9 cellular contexts compared by ENCODE assay signal in the genomic region with DNA sequence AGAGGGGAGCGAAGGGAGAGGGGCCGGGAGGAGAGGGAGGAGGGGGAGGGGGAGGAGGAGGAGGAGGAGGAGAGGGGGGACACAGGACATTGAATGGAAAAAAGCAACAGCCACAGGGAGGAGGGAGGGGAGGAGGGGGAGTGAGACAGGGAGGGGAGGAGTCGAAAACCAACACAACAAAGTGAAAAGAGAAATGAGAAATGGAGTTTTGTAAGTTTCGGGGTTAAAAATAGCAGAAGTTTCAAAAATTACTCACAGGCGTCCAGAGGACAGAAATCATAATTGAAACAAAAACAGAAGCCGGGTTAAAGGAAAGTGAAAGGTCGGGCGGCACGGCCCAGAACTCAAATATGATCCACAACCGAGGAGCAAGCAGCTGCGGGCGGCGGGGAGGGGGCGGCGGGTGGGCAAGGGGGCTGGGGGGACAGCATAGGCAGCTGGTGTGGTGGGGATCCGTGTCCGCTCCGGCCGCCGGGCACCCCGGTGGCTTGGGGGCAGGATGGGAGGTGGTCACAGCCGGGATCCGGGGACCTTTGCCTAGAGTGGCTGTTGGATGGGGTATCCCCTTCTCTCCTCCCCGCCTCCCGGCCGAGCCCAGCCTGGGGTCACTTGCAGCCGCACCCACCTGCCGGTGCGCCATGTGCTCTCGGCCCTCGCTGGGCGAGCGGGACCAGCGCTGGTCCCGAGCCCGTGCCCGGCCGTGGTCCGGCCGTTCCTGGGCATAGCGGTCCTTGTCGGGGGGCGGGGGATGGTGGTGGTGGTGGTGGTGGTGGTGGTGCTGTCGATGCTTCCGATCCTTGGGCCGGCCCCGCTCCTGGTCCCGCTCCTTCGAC. TPM values are rescaled to one million over a fixed set of nuclear protein-coding genes. Genes with fewer than 3 reads are reported as not detected.
DNase-seq lines count a peak whose midpoint lies in the region; ATAC-seq and TF ChIP-seq lines count a peak whose summit lies in the region.
"Had no signal": no experiment of that assay in that cellular context is flagged by ENCODE, and none has a peak within 500 bp of the region (broad histone marks: within the 10 kb centered on the region; RNA-seq: fewer than 3 reads in every experiment).

No MANE protein-coding gene starts in this region.

- H3K4me3 ChIP-seq in GM12875 (ENCODE audit: low read depth, low read length), result peak overlapping the region; percentile 65
- no peak overlapping the region for H3K4me3 ChIP-seq in astrocyte of the spinal cord (ENCODE audit: low read depth, low read length)
- H3K4me3 ChIP-seq in left lung, result peak overlapping the region; percentile 14 to 42

- peak overlapping the region; percentile 96 for H3K27ac Mint-ChIP-seq in T-helper 1 cell treated with Interleukin-12 subunit alpha and Interleukin-12 subunit beta and Interleukin-4 antibody, amounts not matched to agents 30 μg/mL and 1 μg/mL, for 36 hours

- ATAC-seq in HG02973 (IDR thresholded peaks at IDR 0.05; ENCODE audit: unreplicated experiment) (peak; percentile 48), left lung (peak; percentile 58), GM18519 (IDR thresholded peaks at IDR 0.05; ENCODE audit: low FRiP score, unreplicated experiment) (no peak)
- ATAC-seq: Panc1 had no signal

- no peak for TF ChIP-seq CTCF in GM12875 (IDR thresholded peaks at IDR 0.05; ENCODE audit: borderline replicate concordance, insufficient read depth, low read depth, low read length)
- no peak for TF ChIP-seq CTCF in astrocyte of the spinal cord (IDR thresholded peaks at IDR 0.05; ENCODE audit: low read depth, low read length)
- TF ChIP-seq CTCF in left lung (IDR thresholded peaks at IDR 0.05), result no peak

- H3K4me3 Mint-ChIP-seq in T-helper 1 cell treated with Interleukin-12 subunit alpha and Interleukin-12 subunit beta and Interleukin-4 antibody, amounts not matched to agents 30 μg/mL and 1 μg/mL, for 36 hours, result peak overlapping the region; percentile 89

- H3K27me3 ChIP-seq in left lung, result no peaks in the 10 kb centered on the region

- H3K9me3 ChIP-seq in left lung, result no peaks in the 10 kb centered on the region

- intact Hi-C loops in left lung (cut with DNase I), result no loop called here

- peaks cover 0 to 22% of the 10 kb centered on the region in 2 donors for H3K4me1 ChIP-seq in left lung

- H3K36me3 Mint-ChIP-seq in T-helper 1 cell treated with Interleukin-12 subunit alpha and Interleukin-12 subunit beta and Interleukin-4 antibody, amounts not matched to agents 30 μg/mL and 1 μg/mL, for 36 hours (ENCODE audit: low read depth), result peaks cover 3% of the 10 kb centered on the region

- H3K27me3 Mint-ChIP-seq in T-helper 1 cell treated with Interleukin-12 subunit alpha and Interleukin-12 subunit beta and Interleukin-4 antibody, amounts not matched to agents 30 μg/mL and 1 μg/mL, for 36 hours (ENCODE audit: low read depth), result peaks cover 4% of the 10 kb centered on the region

- peaks cover 9% of the 10 kb centered on the region for H3K4me1 Mint-ChIP-seq in T-helper 1 cell treated with Interleukin-12 subunit alpha and Interleukin-12 subunit beta and Interleukin-4 antibody, amounts not matched to agents 30 μg/mL and 1 μg/mL, for 36 hours (ENCODE audit: low read depth)

- peak; percentile 61 for DNase-seq in astrocyte of the spinal cord (ENCODE audit: low read depth, low spot score)
- peak; percentile 72 to 84 for DNase-seq in left lung
- DNase-seq in stimulated activated CD8-positive, alpha-beta memory T cell treated with anti-CD3 and anti-CD28 coated beads, Interleukin-12 subunit alpha, Interleukin-12 subunit beta, amount 100 ng/mL, for 1 hour (ENCODE audit: low read depth), result peak; percentile 20
- no peak for DNase-seq in NCI-H82 treated with DMSO at 0.1 percent for 48 hours (lab: John Stamatoyannopoulos, UW; ENCODE audit: unreplicated experiment)

- peak overlapping the region; percentile 67 to 96 for H3K27ac ChIP-seq in left lung

- in situ Hi-C loops in astrocyte of the spinal cord (cut with HindIII; ENCODE audit: low sequenced_read_pairs), result no loop called here

- no peaks in the 10 kb centered on the region for H3K36me3 ChIP-seq in left lung

- H3K9me3 Mint-ChIP-seq in T-helper 1 cell treated with Interleukin-12 subunit alpha and Interleukin-12 subunit beta and Interleukin-4 antibody, amounts not matched to agents 30 μg/mL and 1 μg/mL, for 36 hours, result no peaks in the 10 kb centered on the region

RNA-seq across cellular contexts. Expression of gene IER2, which starts 58.1 kb away (rescaled TPM):
- total RNA-seq in left lung, result 10 to 100 TPM; 70.1 to 99.4 TPM

RNA-seq across cellular contexts. Expression of gene STX10, which starts 58.2 kb away (rescaled TPM):
- 10 to 100 TPM; 64.0 to 94.8 TPM for total RNA-seq in left lung
